23 cellular contexts compared by ENCODE assay signal in genomic region chr9:133204993-133205336, GRCh38. TPM values are rescaled to one million over a fixed set of nuclear protein-coding genes. Genes with fewer than 3 reads are reported as not detected.
DNase-seq lines count a peak whose midpoint lies in the region; ATAC-seq and TF ChIP-seq lines count a peak whose summit lies in the region.
"Had no signal": no experiment of that assay in that cellular context is flagged by ENCODE, and none has a peak within 500 bp of the region (broad histone marks: within the 10 kb centered on the region; RNA-seq: fewer than 3 reads in every experiment).

No MANE protein-coding gene starts in this region.

- no peak overlapping the region for H3K4ac ChIP-seq in neuronal stem cell (ENCODE audit: low read length)

- no peaks in the 10 kb centered on the region for H3K36me3 Mint-ChIP-seq in activated T-cell treated with anti-CD3 and anti-CD28 coated beads, Interleukin-2, amount 50 U/mL, for 24 hours (ENCODE audit: low read depth)
- H3K36me3 Mint-ChIP-seq: CD4-positive, alpha-beta memory T cell had no signal

- peaks cover 17% of the 10 kb centered on the region for H3K27me3 Mint-ChIP-seq in activated T-cell treated with anti-CD3 and anti-CD28 coated beads, Interleukin-2, amount 50 U/mL, for 24 hours

- no peak overlapping the region for H3K4me3 Mint-ChIP-seq in activated T-cell treated with anti-CD3 and anti-CD28 coated beads, Interleukin-2, amount 50 U/mL, for 24 hours
- H3K4me3 Mint-ChIP-seq: CD4-positive, alpha-beta memory T cell had no signal

- H3K4me1 Mint-ChIP-seq in activated T-cell treated with anti-CD3 and anti-CD28 coated beads, Interleukin-2, amount 50 U/mL, for 24 hours (ENCODE audit: low read depth): peaks cover 4% of the 10 kb centered on the region

- H2BK120ac ChIP-seq in neuronal stem cell (ENCODE audit: low read depth, low read length): no peak overlapping the region

- no CpG with 5 or more reads among the region's 8 CpGs for WGBS in neuronal stem cell (ENCODE audit: extremely low coverage in 2 of 2, insufficient read length in 2 of 2, insufficient replicate concordance in 1 of 2), 2 donors
- 60 to 83% (median 78%) methylated on average over 2 to 8 of the region's 8 CpGs for WGBS in stomach, 5 donors

- no peak overlapping the region for H3K23ac ChIP-seq in neuronal stem cell (ENCODE audit: low read depth, low read length, poor library complexity)

- no peak for ATAC-seq in GM19397 (IDR thresholded peaks at IDR 0.05; ENCODE audit: unreplicated experiment)
- ATAC-seq: A549 had no signal

- no peak overlapping the region for H2BK5ac ChIP-seq in neuronal stem cell (ENCODE audit: low read length)

- H3K27ac ChIP-seq in neuronal stem cell (replicated peaks; ENCODE audit: low read length) (no peak overlapping the region), stomach (no peak overlapping the region)
- H3K27ac ChIP-seq: A549 had no signal

- peak overlapping the region; percentile 28 for H3K18ac ChIP-seq in neuronal stem cell (ENCODE audit: low read length)

- H4K8ac ChIP-seq in neuronal stem cell (ENCODE audit: low read depth, low read length): no peak overlapping the region

- no peak overlapping the region for H2BK15ac ChIP-seq in neuronal stem cell (ENCODE audit: low read length)

- DNase-seq in activated T-cell treated with anti-CD3 and anti-CD28 coated beads, Interleukin-2, amount 50 U/mL, for 24 hours: peak; percentile 2
- no peak for DNase-seq in activated T-cell treated with anti-CD3 and anti-CD28 coated beads, Interleukin-2, amount 50 U/mL, for 1 hour
- DNase-seq in ecto neural progenitor cell (ENCODE audit: low spot score): peak; percentile 29
- no peak for DNase-seq in neuronal stem cell (ENCODE audit: low spot score)
- DNase-seq in stomach: peak; percentile 9
- no peak for DNase-seq in HCEC 1CT
- no peak for DNase-seq in foreskin melanocyte
- DNase-seq: 8988T; ACHN; C1 segment of cervical spinal cord; Calu3; CD4-positive, alpha-beta memory T cell; COR-L47; DMS53; DMS79 treated with DMSO at 0.1 percent for 48 hours; GF-D8; GOT3 had no signal

- no peak overlapping the region for H3K9ac ChIP-seq in neuronal stem cell (ENCODE audit: low read depth, low read length, poor library complexity)

- H3K36me3 ChIP-seq in neuronal stem cell (replicated peaks in 1 of 2; ENCODE audit: control insufficient read depth in 2 of 2, insufficient read depth in 2 of 2, low read length in 2 of 2): no peaks in the 10 kb centered on the region
- H3K36me3 ChIP-seq in stomach: no peaks in the 10 kb centered on the region
- H3K36me3 ChIP-seq: HAP-1 had no signal

- H3K9me3 Mint-ChIP-seq in activated T-cell treated with anti-CD3 and anti-CD28 coated beads, Interleukin-2, amount 50 U/mL, for 24 hours: peaks cover 2% of the 10 kb centered on the region
- H3K9me3 Mint-ChIP-seq: CD4-positive, alpha-beta memory T cell had no signal

- H3K4me3 ChIP-seq in neuronal stem cell (ENCODE audit: low read length in 2 of 2) (no peak overlapping the region), stomach (no peak overlapping the region)
- H3K4me3 ChIP-seq: A549, HAP-1 had no signal

- H3K9me3 ChIP-seq in neuronal stem cell (replicated peaks in 1 of 2; ENCODE audit: control insufficient read depth in 2 of 2, insufficient read depth in 1 of 2, low read depth in 1 of 2, low read length in 2 of 2): peaks cover 0 to 3% of the 10 kb centered on the region in 2 donors
- H3K9me3 ChIP-seq in stomach: peaks cover 0 to 3% (median 0%) of the 10 kb centered on the region in 4 donors
- H3K9me3 ChIP-seq: A549, HAP-1 had no signal

- no peak for TF ChIP-seq CTCF in stomach (IDR thresholded peaks at IDR 0.05)

- peaks cover 0 to 53% (median 8%) of the 10 kb centered on the region in 3 experiments for H3K27me3 ChIP-seq in neuronal stem cell (ENCODE audit: control insufficient read depth in 3 of 3, insufficient read depth in 3 of 3, low read depth in 1 of 3, low read length in 3 of 3)
- peaks cover 0 to 75% (median 3%) of the 10 kb centered on the region in 3 donors for H3K27me3 ChIP-seq in stomach

- no peak overlapping the region for H2BK12ac ChIP-seq in neuronal stem cell (ENCODE audit: low read length)

- H3K14ac ChIP-seq in neuronal stem cell (ENCODE audit: low read length): no peak overlapping the region

- intact Hi-C loops in stomach (cut with DNase I; ENCODE audit: low total_unique reads): no loop called here

- H3K79me1 ChIP-seq in neuronal stem cell (ENCODE audit: low read depth, low read length): peaks cover 4% of the 10 kb centered on the region

- TF ChIP-seq POLR2A in stomach (IDR thresholded peaks at IDR 0.05): no peak

- H4K91ac ChIP-seq in neuronal stem cell (ENCODE audit: low read depth, low read length, poor library complexity): no peak overlapping the region

- no peak overlapping the region for H3K4me2 ChIP-seq in neuronal stem cell (ENCODE audit: insufficient read depth, low read length, poor library complexity, severe bottlenecking)
- H3K4me2 ChIP-seq: A549 had no signal

- TF ChIP-seq EP300 in stomach (IDR thresholded peaks at IDR 0.05): no peak

- no peak overlapping the region for H3K27ac Mint-ChIP-seq in activated T-cell treated with anti-CD3 and anti-CD28 coated beads, Interleukin-2, amount 50 U/mL, for 24 hours
- H3K27ac Mint-ChIP-seq: CD4-positive, alpha-beta memory T cell had no signal

- no peak overlapping the region for H2AK5ac ChIP-seq in neuronal stem cell (ENCODE audit: low read depth, low read length)

- no peak overlapping the region for H2AFZ ChIP-seq in neuronal stem cell (ENCODE audit: low read length)

- H3K4me1 ChIP-seq in neuronal stem cell (ENCODE audit: control insufficient read depth in 2 of 2, insufficient read depth in 1 of 2, low read depth in 1 of 2, low read length in 2 of 2) (no peaks in the 10 kb centered on the region), stomach (peaks cover 0 to 3% (median 0%) of the 10 kb centered on the region in 4 donors)
- H3K4me1 ChIP-seq: A549, HAP-1 had no signal

RNA-seq across cellular contexts. Expression of gene OBP2B, which starts 4.1 kb away (rescaled TPM):
- not detected for polyA plus RNA-seq in neuronal stem cell (2013, experiment 1 of 2)
- polyA plus RNA-seq in neuronal stem cell (2013, experiment 2 of 2): not detected
- total RNA-seq in stomach: not detected
- polyA plus RNA-seq in stomach: not detected
- total RNA-seq: Calu3; CD4-positive, alpha-beta memory T cell; Daoy; G401 had no signal
- polyA plus RNA-seq: A549; BJ; CD4-positive, alpha-beta memory T cell had no signal

RNA-seq across cellular contexts. Expression of gene GBGT1, which starts 41.3 kb away (rescaled TPM):
- 2.2 TPM for polyA plus RNA-seq in neuronal stem cell (2013, experiment 1 of 2)
- polyA plus RNA-seq in neuronal stem cell (2013, experiment 2 of 2): 1.8 TPM
- total RNA-seq in stomach: 10 to 100 TPM in 3 of 5 donors, 1 to 10 TPM in 2; 1.2 to 37.9 (median 21.3) TPM
- 10 to 100 TPM; 12.5 to 24.2 (median 23.8) TPM for polyA plus RNA-seq in stomach
- total RNA-seq: Calu3, G401 had no signal

Comparison
In these comparisons a context has a peak if more than half of its experiments do, and no peak if none do; other contexts are left out.
1. DNase-seq: peak in activated T-cell treated with anti-CD3 and anti-CD28 coated beads, Interleukin-2, amount 50 U/mL, for 24 hours (single experiment), ecto neural progenitor cell (single experiment) and stomach (single experiment); none in activated T-cell treated with anti-CD3 and anti-CD28 coated beads, Interleukin-2, amount 50 U/mL, for 1 hour (single experiment), neuronal stem cell (single experiment), HCEC 1CT (single experiment) and foreskin melanocyte (single experiment).